Comparison of ENCODE assay signal across 8 cellular contexts in genomic region chr4:98928505-98929340, GRCh38. TPM values are rescaled to one million over a fixed set of nuclear protein-coding genes. Genes with fewer than 3 reads are reported as not detected.
DNase-seq lines count a peak whose midpoint lies in the region; ATAC-seq and TF ChIP-seq lines count a peak whose summit lies in the region.

Gene EIF4E (minus strand): TSS chr4:98929133. CDS start chr4:98929112, 21 bp downstream.

- H3K4me1 Mint-ChIP-seq in dendritic cell treated with granulocyte-macrophage colony-stimulating factor and Interleukin-4, amounts not matched to agents 40 ng/mL and 50 ng/mL, for 4 days (ENCODE audit: low read depth), result peaks cover 31% of the 10 kb centered on the region

- peak; percentile 55 for ATAC-seq in GM19351 (IDR thresholded peaks at IDR 0.05; ENCODE audit: unreplicated experiment)
- ATAC-seq in HG03521 (IDR thresholded peaks at IDR 0.05; ENCODE audit: unreplicated experiment), result peak; percentile 70
- peak; percentile 83 for ATAC-seq in left lobe of liver

- H3K27ac Mint-ChIP-seq in dendritic cell treated with granulocyte-macrophage colony-stimulating factor and Interleukin-4, amounts not matched to agents 40 ng/mL and 50 ng/mL, for 4 days, result peak within 1 kb of the TSS; percentile 93

- TF ChIP-seq CTCF in C4-2B (conservative IDR thresholded peaks at IDR 0.05), result peak; percentile 13

- H3K27ac ChIP-seq in C4-2B, result peak within 1 kb of the TSS; percentile 94

- no peaks in the 10 kb centered on the region for H3K9me3 Mint-ChIP-seq in dendritic cell treated with granulocyte-macrophage colony-stimulating factor and Interleukin-4, amounts not matched to agents 40 ng/mL and 50 ng/mL, for 4 days

- H3K4me3 Mint-ChIP-seq in dendritic cell treated with granulocyte-macrophage colony-stimulating factor and Interleukin-4, amounts not matched to agents 40 ng/mL and 50 ng/mL, for 4 days, result peak within 1 kb of the TSS; percentile 92

- H3K27me3 Mint-ChIP-seq in dendritic cell treated with granulocyte-macrophage colony-stimulating factor and Interleukin-4, amounts not matched to agents 40 ng/mL and 50 ng/mL, for 4 days, result no peaks in the 10 kb centered on the region

- DNase-seq in NCI-H748 (lab: John Stamatoyannopoulos, UW; ENCODE audit: unreplicated experiment) (peak; percentile 97), left lobe of liver (ENCODE audit: low spot score) (peak; percentile 98)
- DNase-seq in activated CD4-positive, alpha-beta T cell treated with anti-CD3 and anti-CD28 coated beads, Interleukin-2, amount 50 U/mL, for 1 hour, result peak; percentile 95
- peak; percentile 96 for DNase-seq in stimulated activated CD4-positive, alpha-beta T cell treated with anti-CD3 and anti-CD28 coated beads, Interleukin-2, amount 100 ng/mL, for 4 hours (ENCODE audit: low read depth)

- intact Hi-C loops in dendritic cell treated with granulocyte-macrophage colony-stimulating factor and Interleukin-4, amounts not matched to agents 40 ng/mL and 50 ng/mL, for 4 days (cut with micrococcal nuclease), result loop anchor here (1.0 to 2.0 kb wide), 2 partner anchors 67 to 668 kb away; partner anchors contain the start of genes METAP1 and RAP1GDS1

- peaks cover 30% of the 10 kb centered on the region for H3K36me3 Mint-ChIP-seq in dendritic cell treated with granulocyte-macrophage colony-stimulating factor and Interleukin-4, amounts not matched to agents 40 ng/mL and 50 ng/mL, for 4 days (ENCODE audit: low read depth)

RNA-seq across cellular contexts. Expression of gene EIF4E, which starts in this region (rescaled TPM):
- 29.5 TPM for total RNA-seq in left lobe of liver

Comparison
In these comparisons a context has a peak if more than half of its experiments do, and no peak if none do; other contexts are left out.
1. Peak in every context shown above with its lines: DNase-seq, ATAC-seq and H3K27ac ChIP-seq.